In genomic region chr1:117605164-117605810, GRCh38 we compare ENCODE assay signal across 8 cellular contexts. TPM values are rescaled to one million over a fixed set of nuclear protein-coding genes. Genes with fewer than 3 reads are reported as not detected.
DNase-seq lines count a peak whose midpoint lies in the region; ATAC-seq and TF ChIP-seq lines count a peak whose summit lies in the region.

No MANE protein-coding gene starts in this region.

- H3K4me1 Mint-ChIP-seq in WTC11 (peaks cover 29% of the 10 kb centered on the region), progenitor cell of endocrine pancreas (ENCODE audit: low read depth) (peaks cover 25% of the 10 kb centered on the region)

- H3K9me3 ChIP-seq in AG04450 (ENCODE audit: control insufficient read depth, insufficient read depth, low read length): no peaks in the 10 kb centered on the region

- POLR2A ChIA-PET in AG04450 (lab: Yijun Ruan, JAX): interaction anchor here (1.1 to 1.8 kb wide), 3 partner anchors 69 to 289 kb away, joined by 3 to 6 read pairs (median 5); no protein-coding TSS in a partner anchor
- POLR2A ChIA-PET in WTC11 (lab: Charles Lee): no interaction called here

- DNase-seq in AG04450 (ENCODE audit: low read depth, low spot score): no peak
- DNase-seq in WTC11 (ENCODE audit: low spot score): peak; percentile 42
- DNase-seq in Right ventricle myocardium superior: peak; percentile 71
- no peak for DNase-seq in progenitor cell of endocrine pancreas (ENCODE audit: low spot score, unreplicated experiment)
- no peak for DNase-seq in stimulated activated CD4-positive, alpha-beta T cell treated with anti-CD3 and anti-CD28 coated beads, Interleukin-2, amount 100 ng/mL, for 24 hours
- DNase-seq in KBM-7: no peak

- H3K27me3 Mint-ChIP-seq in WTC11 (ENCODE audit: low read depth) (peaks cover 66% of the 10 kb centered on the region), progenitor cell of endocrine pancreas (no peaks in the 10 kb centered on the region)

- peak overlapping the region; percentile 88 for H3K4me3 ChIP-seq in AG04450 (ENCODE audit: low read depth, low read length)

- no peaks in the 10 kb centered on the region for H3K9me3 Mint-ChIP-seq in WTC11
- no peaks in the 10 kb centered on the region for H3K9me3 Mint-ChIP-seq in progenitor cell of endocrine pancreas (ENCODE audit: low read depth)

- H3K27ac ChIP-seq in AG04450 (ENCODE audit: low read depth, low read length): peak overlapping the region; percentile 11

- ATAC-seq in GM18867 (IDR thresholded peaks at IDR 0.05; ENCODE audit: unreplicated experiment): peak; percentile 31
- ATAC-seq in HG03066 (IDR thresholded peaks at IDR 0.05; ENCODE audit: low read depth, unreplicated experiment): peak; percentile 27
- ATAC-seq in WTC11: peak; percentile 3
- peak; percentile 14 for ATAC-seq in Right ventricle myocardium superior (ENCODE audit: poor library complexity)

- peak overlapping the region; percentile 97 for H3K4me3 Mint-ChIP-seq in WTC11
- H3K4me3 Mint-ChIP-seq in progenitor cell of endocrine pancreas (ENCODE audit: low read depth): peak overlapping the region; percentile 92

- no peak for TF ChIP-seq CTCF in AG04450 (IDR thresholded peaks at IDR 0.05; ENCODE audit: low read depth, low read length)
- no peak for TF ChIP-seq CTCF in WTC11 (IDR thresholded peaks at IDR 0.05)
- TF ChIP-seq CTCF in progenitor cell of endocrine pancreas (IDR thresholded peaks at IDR 0.05; ENCODE audit: unreplicated experiment): no peak

- H3K27me3 ChIP-seq in AG04450 (ENCODE audit: control insufficient read depth, insufficient read depth, low read length): peaks cover 14% of the 10 kb centered on the region

- H3K27ac Mint-ChIP-seq in WTC11 (peak overlapping the region; percentile 86), progenitor cell of endocrine pancreas (peak overlapping the region; percentile 98)

- H3K36me3 Mint-ChIP-seq in WTC11 (no peaks in the 10 kb centered on the region), progenitor cell of endocrine pancreas (ENCODE audit: insufficient read depth) (peaks cover 3% of the 10 kb centered on the region)

- in situ Hi-C loops in KBM-7 (cut with MboI; ENCODE audit: low pct_unique_long_range_greater_than_20kb, low sequenced_read_pairs): no loop called here

- CTCF ChIA-PET in AG04450 (lab: Charles Lee) (interaction anchor here (2.8 to 2.9 kb wide), 2 partner anchors 153 to 290 kb away, joined by 19 to 32 read pairs; no protein-coding TSS in a partner anchor), WTC11 (lab: Charles Lee) (interaction anchor here (1.2 to 1.5 kb wide), 2 partner anchors 149 to 153 kb away, joined by 4 to 11 read pairs; no protein-coding TSS in a partner anchor)

- intact Hi-C loops in Right ventricle myocardium superior (cut with DNase I): loop anchor here (5.0 to 10.0 kb wide), 2 partner anchors 70 to 152 kb away; no protein-coding TSS in a partner anchor

TF ChIP-seq in WTC11, 78 proteins besides CTCF, POLR2A, EP300 and RAD21:
- TF ChIP-seq ZNF121 (CRISPR knock-in tag; IDR thresholded peaks at IDR 0.05) (no peak), CREM (CRISPR knock-in tag; IDR thresholded peaks at IDR 0.05) (no peak), TCF7 (CRISPR knock-in tag; IDR thresholded peaks at IDR 0.05; ENCODE audit: low read depth) (no peak), ZSCAN18 (CRISPR knock-in tag; IDR thresholded peaks at IDR 0.05) (no peak), MAX (CRISPR knock-in tag; IDR thresholded peaks at IDR 0.05) (0 out of 2 replicates have a peak, but pooled peaks have one; percentile 8), FOXP4 (CRISPR knock-in tag; IDR thresholded peaks at IDR 0.05) (no peak), GTF2I (CRISPR knock-in tag; conservative IDR thresholded peaks at IDR 0.05) (no peak), ZMAT4 (CRISPR knock-in tag; IDR thresholded peaks at IDR 0.05) (no peak)

RNA-seq across cellular contexts. Expression of gene TENT5C, which starts 0.6 kb away (rescaled TPM):
- polyA plus RNA-seq in AG04450 (2011; rRNA removed): 29.2 and 30.6 TPM in 2 replicates
- polyA minus RNA-seq in AG04450 (2011; rRNA and poly(A)+ RNA removed): 93.8 and 105 TPM in 2 replicates
- total RNA-seq in WTC11 (2021) (1.1 to 1.4 TPM (median 1.1 TPM) in 3 replicates), Right ventricle myocardium superior (18.7 TPM), progenitor cell of endocrine pancreas (11.4 and 13.6 TPM in 2 replicates)

Comparison
In these comparisons a context has a peak if more than half of its experiments do, and no peak if none do; other contexts are left out.
1. DNase-seq: peak in WTC11 (single experiment) and Right ventricle myocardium superior (single experiment); none in AG04450 (single experiment), progenitor cell of endocrine pancreas (single experiment), stimulated activated CD4-positive, alpha-beta T cell treated with anti-CD3 and anti-CD28 coated beads, Interleukin-2, amount 100 ng/mL, for 24 hours (0 of 2) and KBM-7 (single experiment).
2. Peak in every context shown above with its lines, with median percentiles within 50 percentile points of each other: ATAC-seq.